In genomic region chr17:21076242-21076641, GRCh38 we compare ENCODE assay signal across 17 cellular contexts.
"Had no signal": no experiment of that assay in that cellular context is flagged by ENCODE, and none has a peak within 500 bp of the region (broad histone marks: within the 10 kb centered on the region; RNA-seq: fewer than 3 reads in every experiment).

No MANE protein-coding gene starts in this region.

- H3K4me1 ChIP-seq: pancreas, spleen, upper lobe of right lung had no signal

- H3K4me3 ChIP-seq: esophagus squamous epithelium, pancreas, right atrium auricular region, spleen, upper lobe of right lung had no signal

- H3K4me1 Mint-ChIP-seq: naive B cell; stimulated activated naive B cell treated with anti-CD40 and anti-IgM and Interleukin-4, amounts not matched to agents 10 μg/mL and 1 μg/mL and 100 μg/mL, for 72 hours had no signal

- H3K27ac ChIP-seq: pancreas, spleen, upper lobe of right lung had no signal

- FAIRE-seq: bronchial epithelial cell, pancreas had no signal

- H3K9me3 ChIP-seq: esophagus squamous epithelium, pancreas, right atrium auricular region, spleen, upper lobe of right lung had no signal

- H3K36me3 ChIP-seq: esophagus squamous epithelium, pancreas, right atrium auricular region, spleen, upper lobe of right lung had no signal

- H3K27ac Mint-ChIP-seq: activated CD4-positive, alpha-beta memory T cell treated with anti-CD3 and anti-CD28 coated beads for 36 hours; activated naive CD4-positive, alpha-beta T cell treated with anti-CD3 and anti-CD28 coated beads, Interleukin-2, amount 50 U/mL, for 72 hours; naive B cell; stimulated activated naive B cell treated with anti-CD40 and anti-IgM and Interleukin-4, amounts not matched to agents 10 μg/mL and 1 μg/mL and 100 μg/mL, for 72 hours had no signal

- H3K36me3 Mint-ChIP-seq: activated CD4-positive, alpha-beta memory T cell treated with anti-CD3 and anti-CD28 coated beads for 36 hours; activated naive CD4-positive, alpha-beta T cell treated with anti-CD3 and anti-CD28 coated beads, Interleukin-2, amount 50 U/mL, for 72 hours; naive B cell; stimulated activated naive B cell treated with anti-CD40 and anti-IgM and Interleukin-4, amounts not matched to agents 10 μg/mL and 1 μg/mL and 100 μg/mL, for 72 hours had no signal

- DNase-seq: activated CD4-positive, alpha-beta memory T cell treated with anti-CD3 and anti-CD28 coated beads for 36 hours; activated effector memory CD4-positive, alpha-beta T cell treated with anti-CD3 and anti-CD28 coated beads, Interleukin-2, amount 50 U/mL, for 16 hours; activated T-cell treated with anti-CD3 and anti-CD28 coated beads, Interleukin-2, amount 50 U/mL, for 4 hours; amniotic stem cell; esophagus squamous epithelium; foreskin fibroblast; mesendoderm; naive B cell; pancreas; spleen; stimulated activated CD4-positive, alpha-beta T cell treated with anti-CD3 and anti-CD28 coated beads, Interleukin-1b, Interleukin-23, amount 100 ng/mL, for 48 hours; stimulated activated naive B cell treated with anti-CD40 and anti-IgM and Interleukin-4, amounts not matched to agents 10 μg/mL and 1 μg/mL and 100 μg/mL, for 72 hours; upper lobe of right lung had no signal

- H3K4me3 Mint-ChIP-seq: activated CD4-positive, alpha-beta memory T cell treated with anti-CD3 and anti-CD28 coated beads for 36 hours; activated T-cell treated with anti-CD3 and anti-CD28 coated beads, Interleukin-2, amount 50 U/mL, for 4 hours; naive B cell; stimulated activated naive B cell treated with anti-CD40 and anti-IgM and Interleukin-4, amounts not matched to agents 10 μg/mL and 1 μg/mL and 100 μg/mL, for 72 hours had no signal

- ATAC-seq: activated naive CD4-positive, alpha-beta T cell treated with anti-CD3 and anti-CD28 coated beads, Interleukin-2, amount 50 U/mL, for 72 hours; activated T-cell treated with anti-CD3 and anti-CD28 coated beads, Interleukin-2, amount 50 U/mL, for 4 hours; left lobe of liver; pancreas; stimulated activated naive B cell treated with anti-CD40 and anti-IgM and Interleukin-4, amounts not matched to agents 10 μg/mL and 1 μg/mL and 100 μg/mL, for 72 hours had no signal

- H3K9me3 Mint-ChIP-seq: activated CD4-positive, alpha-beta memory T cell treated with anti-CD3 and anti-CD28 coated beads for 36 hours; activated naive CD4-positive, alpha-beta T cell treated with anti-CD3 and anti-CD28 coated beads, Interleukin-2, amount 50 U/mL, for 72 hours; activated T-cell treated with anti-CD3 and anti-CD28 coated beads, Interleukin-2, amount 50 U/mL, for 4 hours; stimulated activated naive B cell treated with anti-CD40 and anti-IgM and Interleukin-4, amounts not matched to agents 10 μg/mL and 1 μg/mL and 100 μg/mL, for 72 hours had no signal

- H3K27me3 ChIP-seq: esophagus squamous epithelium, pancreas, right atrium auricular region, spleen, upper lobe of right lung had no signal
